In the genomic region with DNA sequence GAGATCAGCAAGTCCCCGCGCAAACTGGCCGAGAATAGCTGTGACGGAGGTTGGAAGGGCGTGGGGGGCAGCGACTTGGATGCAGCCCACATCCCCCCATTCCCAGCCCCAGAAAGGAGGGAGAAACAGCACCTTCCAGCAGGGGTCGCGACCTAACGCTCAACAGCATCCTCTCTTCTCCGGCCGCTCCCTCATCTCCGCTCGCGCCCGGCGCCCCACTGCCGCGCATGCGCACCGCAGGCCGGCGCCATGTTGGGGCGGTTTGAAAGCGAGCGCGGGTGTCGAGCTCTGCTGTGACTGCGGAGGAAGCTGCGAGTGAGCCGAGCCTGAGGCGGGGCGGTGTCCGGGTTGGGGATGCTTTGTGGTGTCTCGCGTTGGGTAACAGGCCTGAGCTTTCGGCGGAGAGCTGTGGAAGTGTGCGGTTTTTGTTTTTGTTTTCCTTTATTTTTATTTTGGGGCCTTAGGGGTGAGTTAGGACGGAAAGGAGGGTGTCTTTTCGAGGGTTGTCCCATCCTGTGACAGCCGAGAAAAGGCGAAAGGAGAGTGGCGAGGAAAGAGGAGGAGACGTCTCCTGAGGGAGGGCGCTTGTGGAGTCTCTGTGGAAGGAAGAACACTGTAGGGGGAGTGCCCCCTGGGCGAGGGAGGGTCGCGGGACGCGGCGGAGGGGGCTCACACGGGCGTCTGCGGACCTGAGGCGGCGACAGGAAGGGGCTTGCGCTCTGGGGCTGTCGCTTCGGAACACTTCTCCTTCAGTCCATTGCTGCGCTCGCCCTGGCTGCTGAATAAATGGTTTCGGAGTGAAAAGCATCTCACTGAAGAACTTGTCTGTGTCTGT, we compare ENCODE assay signal across 8 cellular contexts. TPM values are rescaled to one million over a fixed set of nuclear protein-coding genes. Genes with fewer than 3 reads are reported as not detected.
DNase-seq lines count a peak whose midpoint lies in the region; ATAC-seq and TF ChIP-seq lines count a peak whose summit lies in the region.

A gene (plus strand): TSS at position 247 of the 835 bp plus-strand sequence. CDS start 2,667 bp downstream, outside the sequence.
A gene with protein sequence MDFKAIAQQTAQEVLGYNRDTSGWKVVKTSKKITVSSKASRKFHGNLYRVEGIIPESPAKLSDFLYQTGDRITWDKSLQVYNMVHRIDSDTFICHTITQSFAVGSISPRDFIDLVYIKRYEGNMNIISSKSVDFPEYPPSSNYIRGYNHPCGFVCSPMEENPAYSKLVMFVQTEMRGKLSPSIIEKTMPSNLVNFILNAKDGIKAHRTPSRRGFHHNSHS (minus strand): TSS at position 199 of the 835 bp plus-strand sequence. CDS start 3,285 bp downstream, outside the sequence.

- ATAC-seq in GM21447 (IDR thresholded peaks at IDR 0.05; ENCODE audit: unreplicated experiment): peak; percentile 93
- peak; percentile 100 for ATAC-seq in mucosa of descending colon

- intact Hi-C loops in mucosa of descending colon (cut with DNase I, micrococcal nuclease): no loop called here

- H3K4me3 ChIP-seq in HUES6 (ENCODE audit: low read depth, low read length) (peak within 1 kb of the TSS; percentile 99), NT2/D1 (ENCODE audit: insufficient read length, low read depth) (peak within 1 kb of the TSS; percentile 80), epithelial cell of esophagus (ENCODE audit: low read length) (peak within 1 kb of the TSS; percentile 83), mucosa of descending colon (peak within 1 kb of the TSS; percentile 54)

- DNase-seq in DMS 273 treated with DMSO at 0.1 percent for 48 hours (lab: John Stamatoyannopoulos, UW) (peak; percentile 82), NT2/D1 (ENCODE audit: low read depth, low spot score) (peak; percentile 86), epithelial cell of esophagus (ENCODE audit: low read depth) (peak; percentile 93), mucosa of descending colon (peak; percentile 87 to 92 (median 92))
- peak; percentile 85 for DNase-seq in activated CD8-positive, alpha-beta memory T cell treated with anti-CD3 and anti-CD28 coated beads, Interleukin-2, amount 50 U/mL, for 4 hours
- DNase-seq in stimulated activated CD8-positive, alpha-beta memory T cell treated with anti-CD3 and anti-CD28 coated beads, Interleukin-4, amount 100 ng/mL, for 1 hour (ENCODE audit: low read depth in 2 of 2, low spot score in 1 of 2): peak; percentile 66 to 81

- H3K36me3 ChIP-seq in HUES6 (ENCODE audit: control insufficient read depth, insufficient read depth, low read length) (peaks cover 25% of the 10 kb centered on the region), NT2/D1 (ENCODE audit: insufficient read depth, insufficient read length, low read length) (peaks cover 22% of the 10 kb centered on the region), mucosa of descending colon (ENCODE audit: low read depth) (no peaks in the 10 kb centered on the region)

- H3K9me3 ChIP-seq in HUES6 (ENCODE audit: control insufficient read depth, insufficient read depth, low read depth, low read length): no peaks in the 10 kb centered on the region
- H3K9me3 ChIP-seq in NT2/D1 (ENCODE audit: insufficient read depth, low read length): no peaks in the 10 kb centered on the region
- no peaks in the 10 kb centered on the region for H3K9me3 ChIP-seq in mucosa of descending colon

- H3K27me3 ChIP-seq in HUES6 (ENCODE audit: control insufficient read depth, insufficient read depth, low read length): no peaks in the 10 kb centered on the region
- H3K27me3 ChIP-seq in NT2/D1 (ENCODE audit: insufficient read depth, insufficient read length): no peaks in the 10 kb centered on the region

- TF ChIP-seq CTCF in epithelial cell of esophagus (IDR thresholded peaks at IDR 0.05; ENCODE audit: insufficient read depth, low read depth, low read length, missing control alignments) (no peak), mucosa of descending colon (IDR thresholded peaks at IDR 0.05) (peak; percentile 36)

- H3K27ac ChIP-seq in HUES6 (ENCODE audit: low read depth, low read length): peak within 1 kb of the TSS; percentile 62; the same call in 1 of the 2 replicates

- H3K9ac ChIP-seq in HUES6 (ENCODE audit: low read length) (peak within 1 kb of the TSS; percentile 83), NT2/D1 (ENCODE audit: insufficient read length, low read depth) (peak within 1 kb of the TSS; percentile 90)

- H3K4me1 ChIP-seq in HUES6 (ENCODE audit: control insufficient read depth, insufficient read depth, low read length) (peaks cover 12% of the 10 kb centered on the region), NT2/D1 (ENCODE audit: insufficient read depth, insufficient read length) (no peaks in the 10 kb centered on the region), mucosa of descending colon (ENCODE audit: low read depth) (no peaks in the 10 kb centered on the region)

RNA-seq across cellular contexts. Expression of the first gene that starts in this region (rescaled TPM):
- 1 to 10 TPM; 2.1 to 3.7 (median 3.1) TPM for total RNA-seq in mucosa of descending colon

RNA-seq across cellular contexts. Expression of the second gene that starts in this region (rescaled TPM):
- not detected for total RNA-seq in mucosa of descending colon

Comparison
In these comparisons a context has a peak if more than half of its experiments do, and no peak if none do; other contexts are left out.
1. Peak in every context shown above with its lines: DNase-seq, ATAC-seq, H3K4me3 ChIP-seq and H3K27ac ChIP-seq.